ENCODE assay signal across 1 cellular context in genomic region chr15:55318588-55319494, GRCh38.
A peak's percentile ranks its signal among the peaks of the same experiment; 100 is the strongest.
TF ChIP-seq lines count a peak whose summit lies in the region.

PIGB (plus strand) TSS chr15:55319222; CDS start chr15:55319251, 29 bp downstream.
PIGBOS1 (minus strand) TSS chr15:55319123; CDS start chr15:55317792, 1,331 bp downstream.

TF ChIP-seq in K562, 482 proteins besides CTCF, POLR2A, EP300 and RAD21 (continued from another document and continues in another):
- TF ChIP-seq RREB1 (CRISPR knock-in tag; IDR thresholded peaks at IDR 0.05) (no peak), FOXP1 (CRISPR knock-in tag; IDR thresholded peaks at IDR 0.05) (no peak), SAFB2 (IDR thresholded peaks at IDR 0.05; ENCODE audit: borderline replicate concordance, low read depth, low read length, severe bottlenecking) (no peak), ZBTB26 (CRISPR knock-in tag; IDR thresholded peaks at IDR 0.05) (no peak), ZNF395 (CRISPR knock-in tag; IDR thresholded peaks at IDR 0.05) (no peak; the same call in 1 of the 2 replicates), ELF1 (tag; IDR thresholded peaks at IDR 0.05) (peak; percentile 98), MAFK (IDR thresholded peaks at IDR 0.05; ENCODE audit: low read length) (no peak), ELF4 (CRISPR knock-in tag; IDR thresholded peaks at IDR 0.05) (peak; percentile 92), ZNF76 (CRISPR knock-in tag; IDR thresholded peaks at IDR 0.05; ENCODE audit: borderline replicate concordance) (no peak), ZKSCAN1 (IDR thresholded peaks at IDR 0.05; ENCODE audit: low read depth, low read length) (no peak), ZNF324 (CRISPR knock-in tag; IDR thresholded peaks at IDR 0.05) (no peak), ZNF780A (CRISPR knock-in tag; IDR thresholded peaks at IDR 0.05) (no peak), ESRRB (CRISPR knock-in tag; IDR thresholded peaks at IDR 0.05; ENCODE audit: borderline replicate concordance) (no peak), POLR2AphosphoS5 (IDR thresholded peaks at IDR 0.05; ENCODE audit: control insufficient read depth, insufficient read depth, low read depth, low read length) (peak; percentile 82), MNT (conservative IDR thresholded peaks at IDR 0.05) (peak; percentile 34 to 72; a peak in 2 of 4 replicates), FOXA3 (CRISPR knock-in tag; conservative IDR thresholded peaks at IDR 0.05 in 1 of 2, IDR thresholded peaks at IDR 0.05 in 1 of 2) (no peak), TBL1XR1 (IDR thresholded peaks at IDR 0.05; ENCODE audit: low read length in 2 of 2) (peak; percentile 35 to 41; a peak in 2 of 4 replicates), ZNF41 (CRISPR knock-in tag; conservative IDR thresholded peaks at IDR 0.05) (no peak; the same call in 1 of the 2 replicates), SMARCA5 (IDR thresholded peaks at IDR 0.05) (no peak), PHF8 (IDR thresholded peaks at IDR 0.05; ENCODE audit: borderline replicate concordance, low read length) (peak; percentile 93), ZBTB7A (IDR thresholded peaks at IDR 0.05; ENCODE audit: borderline replicate concordance, control insufficient read depth, low read depth, low read length) (peak; percentile 76; the same call in 1 of the 2 replicates), KLF10 (CRISPR knock-in tag; IDR thresholded peaks at IDR 0.05) (no peak), HCFC1 (IDR thresholded peaks at IDR 0.05; ENCODE audit: low read depth, low read length) (peak; percentile 76), SMARCB1 (IDR thresholded peaks at IDR 0.05; ENCODE audit: insufficient read length, low read depth) (no peak), TAF7 (tag; IDR thresholded peaks at IDR 0.05) (peak; percentile 85), RBBP5 (IDR thresholded peaks at IDR 0.05; ENCODE audit: borderline replicate concordance, insufficient read depth, low read length, poor library complexity, severe bottlenecking) (peak; percentile 96), HMBOX1 (IDR thresholded peaks at IDR 0.05) (no peak), XRCC5 (IDR thresholded peaks at IDR 0.05; ENCODE audit: low read depth, low read length) (peak; percentile 67), RUNX1 (IDR thresholded peaks at IDR 0.05; ENCODE audit: low read depth) (no peak), ZBED1 (IDR thresholded peaks at IDR 0.05) (0 out of 2 replicates have a peak, but pooled peaks have one; percentile 41), ZBTB5 (IDR thresholded peaks at IDR 0.05) (peak; percentile 61; the same call in 1 of the 2 replicates), CTCFL (IDR thresholded peaks at IDR 0.05; ENCODE audit: borderline replicate concordance, insufficient read depth, low read depth, low read length, poor library complexity, severe bottlenecking) (peak; percentile 41), CBFB (CRISPR knock-in tag; IDR thresholded peaks at IDR 0.05) (peak; percentile 92), TAF1 (IDR thresholded peaks at IDR 0.05; ENCODE audit: control insufficient read depth, extremely low read depth, insufficient read depth, low read length, severe bottlenecking) (peak; percentile 91), PHB (CRISPR knock-in tag; IDR thresholded peaks at IDR 0.05) (no peak), ZBTB17 (CRISPR knock-in tag; IDR thresholded peaks at IDR 0.05) (peak; percentile 76; the same call in 1 of the 2 replicates), NFXL1 (CRISPR knock-in tag; IDR thresholded peaks at IDR 0.05) (no peak), GATAD2B (IDR thresholded peaks at IDR 0.05; ENCODE audit: borderline replicate concordance) (no peak), SOX6 (IDR thresholded peaks at IDR 0.05) (peak; percentile 58), HNRNPLL (IDR thresholded peaks at IDR 0.05; ENCODE audit: low read depth, low read length, poor library complexity, severe bottlenecking) (peak; percentile 83), SMC3 (conservative IDR thresholded peaks at IDR 0.05; ENCODE audit: insufficient read depth, low read depth, low read length) (no peak), ZMIZ1 (IDR thresholded peaks at IDR 0.05; ENCODE audit: low read depth in 2 of 2, low read length in 2 of 2) (0 out of 4 replicates have a peak, but pooled peaks of 1 of the 2 experiments have one; percentile 27), THRAP3 (IDR thresholded peaks at IDR 0.05; ENCODE audit: borderline replicate concordance) (no peak), ATF7 (IDR thresholded peaks at IDR 0.05) (peak; percentile 77; the same call in 1 of the 2 replicates), SRF (CRISPR knock-in tag; IDR thresholded peaks at IDR 0.05) (no peak), HEY1 (CRISPR knock-in tag; IDR thresholded peaks at IDR 0.05; ENCODE audit: borderline replicate concordance) (no peak), ZNF699 (CRISPR knock-in tag; IDR thresholded peaks at IDR 0.05; ENCODE audit: insufficient replicate concordance) (no peak), SAFB (IDR thresholded peaks at IDR 0.05; ENCODE audit: borderline replicate concordance, low read depth, low read length) (no peak)
